Comparison of ENCODE assay signal across 3 cellular contexts in genomic region chr1:190665045-190665444, GRCh38.
A peak's percentile ranks its signal among the peaks of the same experiment; 100 is the strongest.
TF ChIP-seq lines count a peak whose summit lies in the region.

No MANE protein-coding gene starts in this region.

TF ChIP-seq in HepG2, 621 proteins besides CTCF, POLR2A, EP300 and RAD21:
- peak; percentile 71 for TF ChIP-seq MAFF (IDR thresholded peaks at IDR 0.05; ENCODE audit: low read depth, low read length)
- no peak for TF ChIP-seq NCOA1 (CRISPR knock-in tag; IDR thresholded peaks at IDR 0.05)
- TF ChIP-seq HIVEP1 (CRISPR knock-in tag; IDR thresholded peaks at IDR 0.05), result no peak
- peak in 1 of 2 experiments; percentile 81; a peak in 3 of 4 replicates for TF ChIP-seq MAFK (conservative IDR thresholded peaks at IDR 0.05 in 1 of 2, IDR thresholded peaks at IDR 0.05 in 1 of 2; ENCODE audit: low read length in 2 of 2)

TF ChIP-seq in A549, 52 proteins besides CTCF, POLR2A, EP300 and RAD21:
- TF ChIP-seq JUNB (IDR thresholded peaks at IDR 0.05) (no peak), MAFK (IDR thresholded peaks at IDR 0.05; ENCODE audit: partially characterized antibody) (peak; percentile 46)

TF ChIP-seq in IMR-90, 13 proteins besides CTCF, POLR2A, EP300 and RAD21:
- TF ChIP-seq SMC3 (IDR thresholded peaks at IDR 0.05; ENCODE audit: low read depth, low read length), result no peak
- TF ChIP-seq MAFK (IDR thresholded peaks at IDR 0.05; ENCODE audit: low read depth, low read length), result peak; percentile 60
- TF ChIP-seq RCOR1 (IDR thresholded peaks at IDR 0.05; ENCODE audit: insufficient replicate concordance, low read length), result no peak
- TF ChIP-seq BHLHE40 (IDR thresholded peaks at IDR 0.05; ENCODE audit: low read depth, low read length), result no peak
- TF ChIP-seq, protein P1, sequence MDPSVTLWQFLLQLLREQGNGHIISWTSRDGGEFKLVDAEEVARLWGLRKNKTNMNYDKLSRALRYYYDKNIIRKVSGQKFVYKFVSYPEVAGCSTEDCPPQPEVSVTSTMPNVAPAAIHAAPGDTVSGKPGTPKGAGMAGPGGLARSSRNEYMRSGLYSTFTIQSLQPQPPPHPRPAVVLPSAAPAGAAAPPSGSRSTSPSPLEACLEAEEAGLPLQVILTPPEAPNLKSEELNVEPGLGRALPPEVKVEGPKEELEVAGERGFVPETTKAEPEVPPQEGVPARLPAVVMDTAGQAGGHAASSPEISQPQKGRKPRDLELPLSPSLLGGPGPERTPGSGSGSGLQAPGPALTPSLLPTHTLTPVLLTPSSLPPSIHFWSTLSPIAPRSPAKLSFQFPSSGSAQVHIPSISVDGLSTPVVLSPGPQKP (IDR thresholded peaks at IDR 0.05; ENCODE audit: borderline replicate concordance, low read depth, low read length), result no peak
